1 cellular context compared by ENCODE assay signal in genomic region chr12:68977335-68977734, GRCh38.
TF ChIP-seq lines count a peak whose summit lies in the region.

No MANE protein-coding gene starts in this region.

TF ChIP-seq in A549, 52 proteins besides CTCF, POLR2A, EP300 and RAD21 (continued from another document):
- no peak for TF ChIP-seq E2F6 (IDR thresholded peaks at IDR 0.05; ENCODE audit: borderline replicate concordance, low read depth)
- no peak for TF ChIP-seq CHD4 (IDR thresholded peaks at IDR 0.05; ENCODE audit: borderline replicate concordance)
- no peak for TF ChIP-seq ZC3H11A (IDR thresholded peaks at IDR 0.05)
- no peak for TF ChIP-seq HES2 (IDR thresholded peaks at IDR 0.05)
- TF ChIP-seq MYC (IDR thresholded peaks at IDR 0.05; ENCODE audit: borderline replicate concordance, low read length), result no peak
